ENCODE assay signal across 1 cellular context in the genomic region with DNA sequence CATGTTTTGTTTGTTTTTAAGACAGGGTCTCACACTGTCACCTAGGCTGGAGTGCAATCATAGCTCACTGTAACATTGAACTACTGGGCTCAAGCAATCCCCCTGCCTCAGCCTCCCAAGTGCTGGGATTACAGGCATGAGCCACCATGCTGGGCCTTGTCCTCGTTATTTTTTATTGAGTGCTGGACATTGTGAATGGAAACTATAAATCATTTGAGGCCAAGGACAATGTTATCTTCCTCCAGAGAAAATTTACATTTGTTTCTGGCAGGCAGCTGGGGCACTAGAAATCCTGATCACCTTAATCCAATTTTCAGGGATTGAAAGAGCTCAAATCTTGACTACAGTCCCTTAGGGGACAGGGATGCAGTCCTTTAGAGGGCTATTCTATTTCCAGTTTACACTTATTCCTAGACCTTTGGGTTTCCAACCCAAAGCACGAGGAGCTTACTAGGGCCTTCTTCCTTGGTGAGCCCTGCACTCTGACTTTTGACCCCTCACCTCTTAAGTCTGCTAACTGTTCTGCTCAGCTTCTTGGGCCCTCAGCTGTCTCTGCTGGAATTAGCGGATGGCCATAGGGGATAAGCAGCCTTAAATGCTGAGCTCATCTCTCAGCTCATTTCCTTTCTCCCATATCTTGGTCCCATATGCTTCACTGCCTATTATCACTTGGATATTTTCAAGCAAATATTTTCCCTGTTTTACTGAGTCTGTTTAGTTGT.
A peak's percentile ranks its signal among the peaks of the same experiment; 100 is the strongest.
TF ChIP-seq lines count a peak whose summit lies in the region.

No MANE protein-coding gene starts in this region.

TF ChIP-seq in K562, 482 proteins besides CTCF, POLR2A, EP300 and RAD21 (continued from another document and continues in another):
- TF ChIP-seq, protein P1, sequence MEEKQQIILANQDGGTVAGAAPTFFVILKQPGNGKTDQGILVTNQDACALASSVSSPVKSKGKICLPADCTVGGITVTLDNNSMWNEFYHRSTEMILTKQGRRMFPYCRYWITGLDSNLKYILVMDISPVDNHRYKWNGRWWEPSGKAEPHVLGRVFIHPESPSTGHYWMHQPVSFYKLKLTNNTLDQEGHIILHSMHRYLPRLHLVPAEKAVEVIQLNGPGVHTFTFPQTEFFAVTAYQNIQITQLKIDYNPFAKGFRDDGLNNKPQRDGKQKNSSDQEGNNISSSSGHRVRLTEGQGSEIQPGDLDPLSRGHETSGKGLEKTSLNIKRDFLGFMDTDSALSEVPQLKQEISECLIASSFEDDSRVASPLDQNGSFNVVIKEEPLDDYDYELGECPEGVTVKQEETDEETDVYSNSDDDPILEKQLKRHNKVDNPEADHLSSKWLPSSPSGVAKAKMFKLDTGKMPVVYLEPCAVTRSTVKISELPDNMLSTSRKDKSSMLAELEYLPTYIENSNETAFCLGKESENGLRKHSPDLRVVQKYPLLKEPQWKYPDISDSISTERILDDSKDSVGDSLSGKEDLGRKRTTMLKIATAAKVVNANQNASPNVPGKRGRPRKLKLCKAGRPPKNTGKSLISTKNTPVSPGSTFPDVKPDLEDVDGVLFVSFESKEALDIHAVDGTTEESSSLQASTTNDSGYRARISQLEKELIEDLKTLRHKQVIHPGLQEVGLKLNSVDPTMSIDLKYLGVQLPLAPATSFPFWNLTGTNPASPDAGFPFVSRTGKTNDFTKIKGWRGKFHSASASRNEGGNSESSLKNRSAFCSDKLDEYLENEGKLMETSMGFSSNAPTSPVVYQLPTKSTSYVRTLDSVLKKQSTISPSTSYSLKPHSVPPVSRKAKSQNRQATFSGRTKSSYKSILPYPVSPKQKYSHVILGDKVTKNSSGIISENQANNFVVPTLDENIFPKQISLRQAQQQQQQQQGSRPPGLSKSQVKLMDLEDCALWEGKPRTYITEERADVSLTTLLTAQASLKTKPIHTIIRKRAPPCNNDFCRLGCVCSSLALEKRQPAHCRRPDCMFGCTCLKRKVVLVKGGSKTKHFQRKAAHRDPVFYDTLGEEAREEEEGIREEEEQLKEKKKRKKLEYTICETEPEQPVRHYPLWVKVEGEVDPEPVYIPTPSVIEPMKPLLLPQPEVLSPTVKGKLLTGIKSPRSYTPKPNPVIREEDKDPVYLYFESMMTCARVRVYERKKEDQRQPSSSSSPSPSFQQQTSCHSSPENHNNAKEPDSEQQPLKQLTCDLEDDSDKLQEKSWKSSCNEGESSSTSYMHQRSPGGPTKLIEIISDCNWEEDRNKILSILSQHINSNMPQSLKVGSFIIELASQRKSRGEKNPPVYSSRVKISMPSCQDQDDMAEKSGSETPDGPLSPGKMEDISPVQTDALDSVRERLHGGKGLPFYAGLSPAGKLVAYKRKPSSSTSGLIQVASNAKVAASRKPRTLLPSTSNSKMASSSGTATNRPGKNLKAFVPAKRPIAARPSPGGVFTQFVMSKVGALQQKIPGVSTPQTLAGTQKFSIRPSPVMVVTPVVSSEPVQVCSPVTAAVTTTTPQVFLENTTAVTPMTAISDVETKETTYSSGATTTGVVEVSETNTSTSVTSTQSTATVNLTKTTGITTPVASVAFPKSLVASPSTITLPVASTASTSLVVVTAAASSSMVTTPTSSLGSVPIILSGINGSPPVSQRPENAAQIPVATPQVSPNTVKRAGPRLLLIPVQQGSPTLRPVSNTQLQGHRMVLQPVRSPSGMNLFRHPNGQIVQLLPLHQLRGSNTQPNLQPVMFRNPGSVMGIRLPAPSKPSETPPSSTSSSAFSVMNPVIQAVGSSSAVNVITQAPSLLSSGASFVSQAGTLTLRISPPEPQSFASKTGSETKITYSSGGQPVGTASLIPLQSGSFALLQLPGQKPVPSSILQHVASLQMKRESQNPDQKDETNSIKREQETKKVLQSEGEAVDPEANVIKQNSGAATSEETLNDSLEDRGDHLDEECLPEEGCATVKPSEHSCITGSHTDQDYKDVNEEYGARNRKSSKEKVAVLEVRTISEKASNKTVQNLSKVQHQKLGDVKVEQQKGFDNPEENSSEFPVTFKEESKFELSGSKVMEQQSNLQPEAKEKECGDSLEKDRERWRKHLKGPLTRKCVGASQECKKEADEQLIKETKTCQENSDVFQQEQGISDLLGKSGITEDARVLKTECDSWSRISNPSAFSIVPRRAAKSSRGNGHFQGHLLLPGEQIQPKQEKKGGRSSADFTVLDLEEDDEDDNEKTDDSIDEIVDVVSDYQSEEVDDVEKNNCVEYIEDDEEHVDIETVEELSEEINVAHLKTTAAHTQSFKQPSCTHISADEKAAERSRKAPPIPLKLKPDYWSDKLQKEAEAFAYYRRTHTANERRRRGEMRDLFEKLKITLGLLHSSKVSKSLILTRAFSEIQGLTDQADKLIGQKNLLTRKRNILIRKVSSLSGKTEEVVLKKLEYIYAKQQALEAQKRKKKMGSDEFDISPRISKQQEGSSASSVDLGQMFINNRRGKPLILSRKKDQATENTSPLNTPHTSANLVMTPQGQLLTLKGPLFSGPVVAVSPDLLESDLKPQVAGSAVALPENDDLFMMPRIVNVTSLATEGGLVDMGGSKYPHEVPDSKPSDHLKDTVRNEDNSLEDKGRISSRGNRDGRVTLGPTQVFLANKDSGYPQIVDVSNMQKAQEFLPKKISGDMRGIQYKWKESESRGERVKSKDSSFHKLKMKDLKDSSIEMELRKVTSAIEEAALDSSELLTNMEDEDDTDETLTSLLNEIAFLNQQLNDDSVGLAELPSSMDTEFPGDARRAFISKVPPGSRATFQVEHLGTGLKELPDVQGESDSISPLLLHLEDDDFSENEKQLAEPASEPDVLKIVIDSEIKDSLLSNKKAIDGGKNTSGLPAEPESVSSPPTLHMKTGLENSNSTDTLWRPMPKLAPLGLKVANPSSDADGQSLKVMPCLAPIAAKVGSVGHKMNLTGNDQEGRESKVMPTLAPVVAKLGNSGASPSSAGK (IDR thresholded peaks at IDR 0.05): peak; percentile 51; the same call in 1 of the 2 replicates
- TF ChIP-seq HDAC3 (IDR thresholded peaks at IDR 0.05; ENCODE audit: borderline replicate concordance, partially characterized antibody) (peak; percentile 80), ZFP30 (CRISPR knock-in tag; IDR thresholded peaks at IDR 0.05; ENCODE audit: borderline replicate concordance) (no peak), ZNF695 (CRISPR knock-in tag; IDR thresholded peaks at IDR 0.05) (no peak), STAT5A (IDR thresholded peaks at IDR 0.05; ENCODE audit: borderline replicate concordance, low read length) (peak; percentile 84), TBL1XR1 (IDR thresholded peaks at IDR 0.05; ENCODE audit: low read length in 2 of 2) (peak; percentile 53 to 55; a peak in 1 of 4 replicates), ASH1L (IDR thresholded peaks at IDR 0.05; ENCODE audit: borderline replicate concordance, low read depth, partially characterized antibody) (no peak), NR2C2 (CRISPR knock-in tag; IDR thresholded peaks at IDR 0.05) (peak; percentile 94), NR2C2 (tag; IDR thresholded peaks at IDR 0.05) (peak; percentile 96), KAT2B (IDR thresholded peaks at IDR 0.05; ENCODE audit: low read depth, low read length) (no peak), TSC22D4 (tag; IDR thresholded peaks at IDR 0.05) (no peak), MAFG (tag; conservative IDR thresholded peaks at IDR 0.05) (peak; percentile 67), MIER1 (IDR thresholded peaks at IDR 0.05; ENCODE audit: low read depth) (no peak), ZNF174 (CRISPR knock-in tag; IDR thresholded peaks at IDR 0.05) (no peak), NCOA1 (IDR thresholded peaks at IDR 0.05; ENCODE audit: low read depth) (peak; percentile 78; the same call in 1 of the 2 replicates), SMARCB1 (IDR thresholded peaks at IDR 0.05; ENCODE audit: insufficient read length, low read depth) (no peak), KLF16 (IDR thresholded peaks at IDR 0.05) (peak; percentile 84; the same call in 1 of the 2 replicates), BHLHE40 (IDR thresholded peaks at IDR 0.05; ENCODE audit: low read length) (no peak), POLR3A (IDR thresholded peaks at IDR 0.05; ENCODE audit: borderline replicate concordance, extremely low read depth, insufficient read depth, insufficient read length) (no peak), PTRF (tag; IDR thresholded peaks at IDR 0.05) (no peak), ZSCAN32 (CRISPR knock-in tag; IDR thresholded peaks at IDR 0.05) (no peak), ETV5 (CRISPR knock-in tag; IDR thresholded peaks at IDR 0.05; ENCODE audit: low read depth) (0 out of 2 replicates have a peak, but pooled peaks have one; percentile 48), SMARCA4 (IDR thresholded peaks at IDR 0.05) (peak; percentile 88), ZBTB7A (IDR thresholded peaks at IDR 0.05; ENCODE audit: borderline replicate concordance, control insufficient read depth, low read depth, low read length) (0 out of 2 replicates have a peak, but pooled peaks have one; percentile 17), HIVEP1 (CRISPR knock-in tag; IDR thresholded peaks at IDR 0.05) (no peak), CHD2 (IDR thresholded peaks at IDR 0.05; ENCODE audit: low read depth, low read length) (no peak), ZNF324 (CRISPR knock-in tag; IDR thresholded peaks at IDR 0.05) (no peak), SMAD4 (CRISPR knock-in tag; conservative IDR thresholded peaks at IDR 0.05) (peak; percentile 79), ZNF668 (CRISPR knock-in tag; IDR thresholded peaks at IDR 0.05) (no peak), MAFK (IDR thresholded peaks at IDR 0.05; ENCODE audit: low read length) (peak; percentile 59; the same call in 1 of the 2 replicates), SMARCC2 (IDR thresholded peaks at IDR 0.05; ENCODE audit: low read depth) (peak; percentile 63; the same call in 1 of the 2 replicates)
- TF ChIP-seq, protein P2, sequence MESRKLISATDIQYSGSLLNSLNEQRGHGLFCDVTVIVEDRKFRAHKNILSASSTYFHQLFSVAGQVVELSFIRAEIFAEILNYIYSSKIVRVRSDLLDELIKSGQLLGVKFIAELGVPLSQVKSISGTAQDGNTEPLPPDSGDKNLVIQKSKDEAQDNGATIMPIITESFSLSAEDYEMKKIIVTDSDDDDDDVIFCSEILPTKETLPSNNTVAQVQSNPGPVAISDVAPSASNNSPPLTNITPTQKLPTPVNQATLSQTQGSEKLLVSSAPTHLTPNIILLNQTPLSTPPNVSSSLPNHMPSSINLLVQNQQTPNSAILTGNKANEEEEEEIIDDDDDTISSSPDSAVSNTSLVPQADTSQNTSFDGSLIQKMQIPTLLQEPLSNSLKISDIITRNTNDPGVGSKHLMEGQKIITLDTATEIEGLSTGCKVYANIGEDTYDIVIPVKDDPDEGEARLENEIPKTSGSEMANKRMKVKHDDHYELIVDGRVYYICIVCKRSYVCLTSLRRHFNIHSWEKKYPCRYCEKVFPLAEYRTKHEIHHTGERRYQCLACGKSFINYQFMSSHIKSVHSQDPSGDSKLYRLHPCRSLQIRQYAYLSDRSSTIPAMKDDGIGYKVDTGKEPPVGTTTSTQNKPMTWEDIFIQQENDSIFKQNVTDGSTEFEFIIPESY (CRISPR knock-in tag; IDR thresholded peaks at IDR 0.05): no peak
- TF ChIP-seq, protein P3, sequence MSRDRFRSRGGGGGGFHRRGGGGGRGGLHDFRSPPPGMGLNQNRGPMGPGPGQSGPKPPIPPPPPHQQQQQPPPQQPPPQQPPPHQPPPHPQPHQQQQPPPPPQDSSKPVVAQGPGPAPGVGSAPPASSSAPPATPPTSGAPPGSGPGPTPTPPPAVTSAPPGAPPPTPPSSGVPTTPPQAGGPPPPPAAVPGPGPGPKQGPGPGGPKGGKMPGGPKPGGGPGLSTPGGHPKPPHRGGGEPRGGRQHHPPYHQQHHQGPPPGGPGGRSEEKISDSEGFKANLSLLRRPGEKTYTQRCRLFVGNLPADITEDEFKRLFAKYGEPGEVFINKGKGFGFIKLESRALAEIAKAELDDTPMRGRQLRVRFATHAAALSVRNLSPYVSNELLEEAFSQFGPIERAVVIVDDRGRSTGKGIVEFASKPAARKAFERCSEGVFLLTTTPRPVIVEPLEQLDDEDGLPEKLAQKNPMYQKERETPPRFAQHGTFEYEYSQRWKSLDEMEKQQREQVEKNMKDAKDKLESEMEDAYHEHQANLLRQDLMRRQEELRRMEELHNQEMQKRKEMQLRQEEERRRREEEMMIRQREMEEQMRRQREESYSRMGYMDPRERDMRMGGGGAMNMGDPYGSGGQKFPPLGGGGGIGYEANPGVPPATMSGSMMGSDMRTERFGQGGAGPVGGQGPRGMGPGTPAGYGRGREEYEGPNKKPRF (IDR thresholded peaks at IDR 0.05; ENCODE audit: low read depth, low read length): no peak
- TF ChIP-seq, protein P4, sequence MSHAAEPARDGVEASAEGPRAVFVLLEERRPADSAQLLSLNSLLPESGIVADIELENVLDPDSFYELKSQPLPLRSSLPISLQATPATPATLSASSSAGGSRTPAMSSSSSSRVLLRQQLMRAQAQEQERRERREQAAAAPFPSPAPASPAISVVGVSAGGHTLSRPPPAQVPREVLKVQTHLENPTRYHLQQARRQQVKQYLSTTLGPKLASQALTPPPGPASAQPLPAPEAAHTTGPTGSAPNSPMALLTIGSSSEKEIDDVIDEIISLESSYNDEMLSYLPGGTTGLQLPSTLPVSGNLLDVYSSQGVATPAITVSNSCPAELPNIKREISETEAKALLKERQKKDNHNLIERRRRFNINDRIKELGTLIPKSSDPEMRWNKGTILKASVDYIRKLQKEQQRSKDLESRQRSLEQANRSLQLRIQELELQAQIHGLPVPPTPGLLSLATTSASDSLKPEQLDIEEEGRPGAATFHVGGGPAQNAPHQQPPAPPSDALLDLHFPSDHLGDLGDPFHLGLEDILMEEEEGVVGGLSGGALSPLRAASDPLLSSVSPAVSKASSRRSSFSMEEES (CRISPR knock-in tag; IDR thresholded peaks at IDR 0.05): no peak
- TF ChIP-seq, protein P5, sequence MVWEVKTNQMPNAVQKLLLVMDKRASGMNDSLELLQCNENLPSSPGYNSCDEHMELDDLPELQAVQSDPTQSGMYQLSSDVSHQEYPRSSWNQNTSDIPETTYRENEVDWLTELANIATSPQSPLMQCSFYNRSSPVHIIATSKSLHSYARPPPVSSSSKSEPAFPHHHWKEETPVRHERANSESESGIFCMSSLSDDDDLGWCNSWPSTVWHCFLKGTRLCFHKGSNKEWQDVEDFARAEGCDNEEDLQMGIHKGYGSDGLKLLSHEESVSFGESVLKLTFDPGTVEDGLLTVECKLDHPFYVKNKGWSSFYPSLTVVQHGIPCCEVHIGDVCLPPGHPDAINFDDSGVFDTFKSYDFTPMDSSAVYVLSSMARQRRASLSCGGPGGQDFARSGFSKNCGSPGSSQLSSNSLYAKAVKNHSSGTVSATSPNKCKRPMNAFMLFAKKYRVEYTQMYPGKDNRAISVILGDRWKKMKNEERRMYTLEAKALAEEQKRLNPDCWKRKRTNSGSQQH (CRISPR knock-in tag; IDR thresholded peaks at IDR 0.05): no peak
- TF ChIP-seq, protein P6, sequence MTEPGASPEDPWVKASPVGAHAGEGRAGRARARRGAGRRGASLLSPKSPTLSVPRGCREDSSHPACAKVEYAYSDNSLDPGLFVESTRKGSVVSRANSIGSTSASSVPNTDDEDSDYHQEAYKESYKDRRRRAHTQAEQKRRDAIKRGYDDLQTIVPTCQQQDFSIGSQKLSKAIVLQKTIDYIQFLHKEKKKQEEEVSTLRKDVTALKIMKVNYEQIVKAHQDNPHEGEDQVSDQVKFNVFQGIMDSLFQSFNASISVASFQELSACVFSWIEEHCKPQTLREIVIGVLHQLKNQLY (CRISPR knock-in tag; conservative IDR thresholded peaks at IDR 0.05): no peak
- TF ChIP-seq, protein P7, sequence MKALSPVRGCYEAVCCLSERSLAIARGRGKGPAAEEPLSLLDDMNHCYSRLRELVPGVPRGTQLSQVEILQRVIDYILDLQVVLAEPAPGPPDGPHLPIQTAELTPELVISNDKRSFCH (CRISPR knock-in tag; IDR thresholded peaks at IDR 0.05): no peak
- TF ChIP-seq, protein P7 (tag; IDR thresholded peaks at IDR 0.05): 0 out of 2 replicates have a peak, but pooled peaks have one; percentile 62
- TF ChIP-seq, protein P8, sequence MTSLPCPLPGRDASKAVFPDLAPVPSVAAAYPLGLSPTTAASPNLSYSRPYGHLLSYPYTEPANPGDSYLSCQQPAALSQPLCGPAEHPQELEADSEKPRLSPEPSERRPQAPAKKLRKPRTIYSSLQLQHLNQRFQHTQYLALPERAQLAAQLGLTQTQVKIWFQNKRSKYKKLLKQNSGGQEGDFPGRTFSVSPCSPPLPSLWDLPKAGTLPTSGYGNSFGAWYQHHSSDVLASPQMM (CRISPR knock-in tag; IDR thresholded peaks at IDR 0.05): no peak
